In the genomic region with DNA sequence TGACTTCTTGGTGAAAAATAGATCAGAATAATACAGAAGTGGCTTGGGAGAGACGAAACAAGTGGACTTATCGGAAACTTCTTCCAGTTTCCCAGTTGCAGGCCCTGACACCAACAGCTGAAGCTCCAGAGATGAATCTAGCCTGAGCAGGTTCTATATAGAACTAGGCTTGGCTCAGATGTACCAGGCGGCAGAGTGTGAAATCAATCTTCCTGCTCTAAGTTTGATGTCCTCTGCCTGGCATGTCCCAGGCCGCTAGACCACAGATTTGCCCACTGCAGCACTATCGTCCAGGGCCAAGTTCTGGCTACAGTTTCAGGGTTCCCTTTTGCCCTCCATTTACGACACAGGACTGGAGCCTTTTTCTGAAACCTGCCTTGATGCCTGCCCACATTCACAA, we compare ENCODE assay signal across 18 cellular contexts.
DNase-seq lines count a peak whose midpoint lies in the region; ATAC-seq and TF ChIP-seq lines count a peak whose summit lies in the region.
"Had no signal": no experiment of that assay in that cellular context is flagged by ENCODE, and none has a peak within 500 bp of the region (broad histone marks: within the 10 kb centered on the region; RNA-seq: fewer than 3 reads in every experiment).

No MANE protein-coding gene starts in this region.

- H3K4me2 ChIP-seq in neural progenitor cell, result no peak overlapping the region

- no peak overlapping the region for H3K9ac ChIP-seq in neural progenitor cell

- H3K27me3 ChIP-seq in left ventricle myocardium inferior (ENCODE audit: low read depth), result no peaks in the 10 kb centered on the region
- H3K27me3 ChIP-seq in neural progenitor cell, result no peaks in the 10 kb centered on the region

- H3K27me3 Mint-ChIP-seq in neural progenitor cell (ENCODE audit: insufficient read depth, low read depth), result no peaks in the 10 kb centered on the region
- H3K27me3 Mint-ChIP-seq: B cell had no signal

- H3K27ac ChIP-seq in left ventricle myocardium inferior (replicated peaks), result peak overlapping the region; percentile 90
- no peak overlapping the region for H3K27ac ChIP-seq in neural progenitor cell

- no peaks in the 10 kb centered on the region for H3K79me2 ChIP-seq in neural progenitor cell (ENCODE audit: low read depth)

- no peak for TF ChIP-seq CTCF in left ventricle myocardium inferior (IDR thresholded peaks at IDR 0.05; ENCODE audit: borderline replicate concordance)
- TF ChIP-seq CTCF in neural progenitor cell (IDR thresholded peaks at IDR 0.05), result no peak

- H3K4me1 Mint-ChIP-seq in neural progenitor cell, result peaks cover 39% of the 10 kb centered on the region
- H3K4me1 Mint-ChIP-seq: B cell had no signal

- H3K4me1 ChIP-seq in left ventricle myocardium inferior, result peaks cover 33% of the 10 kb centered on the region
- peaks cover 22% of the 10 kb centered on the region for H3K4me1 ChIP-seq in neural progenitor cell

- H3K27ac Mint-ChIP-seq in neural progenitor cell, result peak overlapping the region; percentile 15
- H3K27ac Mint-ChIP-seq: B cell had no signal

- peaks cover 20% of the 10 kb centered on the region for H3K9me3 Mint-ChIP-seq in neural progenitor cell

- no peaks in the 10 kb centered on the region for H4K20me1 ChIP-seq in neural progenitor cell (ENCODE audit: low read depth)

- peaks cover 5% of the 10 kb centered on the region for H3K36me3 Mint-ChIP-seq in neural progenitor cell

- intact Hi-C loops in Right ventricle myocardium inferior (cut with DNase I) (loop anchor here (2.0 to 5.0 kb wide), 4 partner anchors 93 to 606 kb away; no protein-coding TSS in a partner anchor), cardiac septum (cut with DNase I) (loop anchor here (5.0 to 10.0 kb wide), 2 partner anchors 57 to 144 kb away; no protein-coding TSS in a partner anchor), left ventricle myocardium inferior (cut with micrococcal nuclease) (loop anchor here (10.0 kb wide), 2 partner anchors 147 to 283 kb away; no protein-coding TSS in a partner anchor)

- ATAC-seq in Right ventricle myocardium inferior, result peak; percentile 17
- no peak for ATAC-seq in HG02642 (IDR thresholded peaks at IDR 0.05; ENCODE audit: poor library complexity, unreplicated experiment)
- ATAC-seq: K562 had no signal

- no peaks in the 10 kb centered on the region for H3F3A ChIP-seq in neural progenitor cell (ENCODE audit: low read depth)

- peak overlapping the region; percentile 69 for H2AFZ ChIP-seq in neural progenitor cell (replicated peaks)

- no peak for DNase-seq in Right ventricle myocardium inferior (ENCODE audit: missing footprints)
- no peak for DNase-seq in cardiac septum (ENCODE audit: low spot score)
- no peak for DNase-seq in left ventricle myocardium inferior
- no peak for DNase-seq in neural progenitor cell (ENCODE audit: low spot score)
- no peak for DNase-seq in HPDE6-E6E7 (ENCODE audit: extremely low spot score)
- no peak for DNase-seq in stimulated activated CD4-positive, alpha-beta T cell treated with anti-CD3 and anti-CD28 coated beads, Interleukin-4, amount 100 ng/mL, for 4 hours
- no peak for DNase-seq in NCI-H774 (lab: John Stamatoyannopoulos, UW)
- DNase-seq: 8988T, COR-L47, NCI-H1105 treated with DMSO at 0.1 percent for 48 hours, NCI-H1694, NCI-H2081 treated with DMSO at 0.1 percent for 48 hours, NCI-H82, SIG-M5 had no signal

- H3K4me3 ChIP-seq in left ventricle myocardium inferior, result peak overlapping the region; percentile 64
- H3K4me3 ChIP-seq in neural progenitor cell, result no peak overlapping the region
- H3K4me3 ChIP-seq: HAP-1, K562 had no signal

- H3K36me3 ChIP-seq in left ventricle myocardium inferior, result no peaks in the 10 kb centered on the region
- H3K36me3 ChIP-seq in neural progenitor cell, result no peaks in the 10 kb centered on the region
- H3K36me3 ChIP-seq: HAP-1 had no signal

- peaks cover 2% of the 10 kb centered on the region for H3K9me3 ChIP-seq in left ventricle myocardium inferior (replicated peaks)
- no peaks in the 10 kb centered on the region for H3K9me3 ChIP-seq in neural progenitor cell (ENCODE audit: low read depth)

- H3K4me3 Mint-ChIP-seq in neural progenitor cell, result no peak overlapping the region
- H3K4me3 Mint-ChIP-seq: B cell had no signal
